10 cellular contexts compared by ENCODE assay signal in the genomic region with DNA sequence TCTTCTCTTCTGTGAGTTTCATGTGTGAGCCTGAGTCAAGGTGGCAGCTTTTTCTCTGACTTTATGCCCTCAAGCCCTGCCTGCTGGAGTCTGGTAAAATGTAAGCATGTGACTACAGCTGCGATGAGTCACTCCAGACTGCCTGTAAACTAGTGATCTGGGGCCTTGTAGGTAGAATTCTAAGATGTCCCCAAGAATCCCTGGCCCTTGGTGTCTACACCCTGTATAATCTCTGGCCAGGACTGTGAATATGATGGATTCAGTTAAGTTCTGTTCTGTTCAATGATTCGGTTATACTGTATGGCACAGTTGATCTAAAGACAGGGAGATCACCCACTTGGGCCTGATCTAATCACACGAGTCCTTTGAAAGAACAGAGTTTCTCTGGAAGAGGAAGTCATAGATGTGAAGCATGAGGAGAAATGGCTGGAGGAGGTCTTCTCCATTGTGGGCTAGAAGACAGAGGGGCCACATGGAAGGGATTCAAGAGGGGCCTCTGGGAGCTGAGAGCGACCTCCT. TPM values are rescaled to one million over a fixed set of nuclear protein-coding genes. Genes with fewer than 3 reads are reported as not detected.
A peak's percentile ranks its signal among the peaks of the same experiment; 100 is the strongest.
DNase-seq lines count a peak whose midpoint lies in the region; ATAC-seq, FAIRE-seq and TF ChIP-seq lines count a peak whose summit lies in the region.
"Had no signal": no experiment of that assay in that cellular context is flagged by ENCODE, and none has a peak within 500 bp of the region (broad histone marks: within the 10 kb centered on the region; RNA-seq: fewer than 3 reads in every experiment).

No MANE protein-coding gene starts in this region.

- no peaks in the 10 kb centered on the region for H3K27me3 Mint-ChIP-seq in activated T-helper 17 cell treated with anti-CD3 and anti-CD28 coated beads, Interleukin-2, amount 50 U/mL, for 72 hours

- DNase-seq in BE2C (peak; percentile 62), left colon (peak; percentile 30 to 65), NCI-H128 (lab: John Stamatoyannopoulos, UW; ENCODE audit: unreplicated experiment) (no peak), posterior vena cava (ENCODE audit: low spot score) (no peak), D721Med (ENCODE audit: insufficient read length, low spot score) (no peak)
- DNase-seq: NCI-H187 had no signal

- H3K4me3 Mint-ChIP-seq in activated T-helper 17 cell treated with anti-CD3 and anti-CD28 coated beads, Interleukin-2, amount 50 U/mL, for 72 hours, result no peak overlapping the region
- H3K4me3 Mint-ChIP-seq: nephron had no signal

- no peaks in the 10 kb centered on the region for H3K9me3 Mint-ChIP-seq in activated T-helper 17 cell treated with anti-CD3 and anti-CD28 coated beads, Interleukin-2, amount 50 U/mL, for 72 hours
- H3K9me3 Mint-ChIP-seq: nephron had no signal

- peak overlapping the region; percentile 41 for H3K27ac Mint-ChIP-seq in activated T-helper 17 cell treated with anti-CD3 and anti-CD28 coated beads, Interleukin-2, amount 50 U/mL, for 72 hours
- H3K27ac Mint-ChIP-seq: nephron had no signal

- H3K4me1 Mint-ChIP-seq in activated T-helper 17 cell treated with anti-CD3 and anti-CD28 coated beads, Interleukin-2, amount 50 U/mL, for 72 hours, result no peaks in the 10 kb centered on the region
- H3K4me1 Mint-ChIP-seq: nephron had no signal

- no peaks in the 10 kb centered on the region for H3K27me3 ChIP-seq in BE2C

- H3K36me3 ChIP-seq in BE2C, result no peaks in the 10 kb centered on the region

- no peaks in the 10 kb centered on the region for H3K9me3 ChIP-seq in BE2C

- no peak for TF ChIP-seq CTCF in BE2C (IDR thresholded peaks at IDR 0.05; ENCODE audit: low read depth, low read length)
- no peak for TF ChIP-seq CTCF in D721Med (IDR thresholded peaks at IDR 0.05; ENCODE audit: insufficient read depth, missing control alignments)

- no peaks in the 10 kb centered on the region for H3K36me3 Mint-ChIP-seq in activated T-helper 17 cell treated with anti-CD3 and anti-CD28 coated beads, Interleukin-2, amount 50 U/mL, for 72 hours (ENCODE audit: low read depth)

- peaks cover 10% of the 10 kb centered on the region for H3K4me1 ChIP-seq in BE2C

- no peak for FAIRE-seq in D721Med (lab: Jason Lieb, UNC)

- ATAC-seq in HG03442 (IDR thresholded peaks at IDR 0.05; ENCODE audit: unreplicated experiment) (peak; percentile 50), left colon (peak; percentile 82), HG03108 (IDR thresholded peaks at IDR 0.05; ENCODE audit: unreplicated experiment) (no peak)
- peak; percentile 61 for ATAC-seq in activated T-helper 17 cell treated with anti-CD3 and anti-CD28 coated beads, Interleukin-2, amount 50 U/mL, for 72 hours (replicated peaks)

- intact Hi-C loops in left colon (cut with DNase I, micrococcal nuclease) (no loop called here), posterior vena cava (cut with DNase I) (no loop called here)

- no peak overlapping the region for H3K4me3 ChIP-seq in BE2C (ENCODE audit: low read depth, low read length)

RNA-seq across cellular contexts. Expression of a gene that starts 29.8 kb away (rescaled TPM):
- not detected for polyA plus RNA-seq in BE2C (2012; ENCODE audit: insufficient read depth, insufficient read length, low read depth)
- not detected for total RNA-seq in activated T-helper 17 cell treated with anti-CD3 and anti-CD28 coated beads, Interleukin-2, amount 50 U/mL, for 72 hours
- total RNA-seq in left colon (not detected), posterior vena cava (not detected)

Comparison
In these comparisons a context has a peak if more than half of its experiments do, and no peak if none do; other contexts are left out.
1. DNase-seq: peak in BE2C (single experiment) and left colon (2 of 2); none in NCI-H128 (single experiment), posterior vena cava (single experiment) and D721Med (single experiment).